Comparison of ENCODE assay signal across 8 cellular contexts in genomic region chr13:30388401-30389283, GRCh38. TPM values are rescaled to one million over a fixed set of nuclear protein-coding genes. Genes with fewer than 3 reads are reported as not detected.
A peak's percentile ranks its signal among the peaks of the same experiment; 100 is the strongest.
DNase-seq lines count a peak whose midpoint lies in the region; ATAC-seq and TF ChIP-seq lines count a peak whose summit lies in the region.

No MANE protein-coding gene starts in this region.

- peak overlapping the region; percentile 20 for H3K27ac ChIP-seq in mesodermal cell (ENCODE audit: low read depth, low read length, severe bottlenecking)

- peaks cover 18% of the 10 kb centered on the region for H3K4me1 ChIP-seq in adipocyte (ENCODE audit: control insufficient read depth, insufficient read depth, low read length)
- H3K4me1 ChIP-seq in mesodermal cell (ENCODE audit: control insufficient read depth, insufficient read depth, low read length, poor library complexity, severe bottlenecking): peaks cover 17% of the 10 kb centered on the region

- H3K9me3 ChIP-seq in adipocyte (ENCODE audit: control insufficient read depth, low read length): no peaks in the 10 kb centered on the region
- H3K9me3 ChIP-seq in mesodermal cell (ENCODE audit: control insufficient read depth, low read length): no peaks in the 10 kb centered on the region

- TF ChIP-seq CTCF in AG09309 (IDR thresholded peaks at IDR 0.05; ENCODE audit: control insufficient read depth, insufficient read depth, low read depth, low read length, missing control alignments): no peak

- no peak overlapping the region for H3K4me3 ChIP-seq in AG09309 (ENCODE audit: control insufficient read depth, low read depth, low read length)
- H3K4me3 ChIP-seq in adipocyte (ENCODE audit: low read length): peak overlapping the region; percentile 59
- no peak overlapping the region for H3K4me3 ChIP-seq in mesodermal cell (ENCODE audit: extremely low read depth, insufficient read depth, low read length, poor library complexity, severe bottlenecking)

- peak overlapping the region; percentile 68 for H3K9ac ChIP-seq in adipocyte (ENCODE audit: low read length)

- peak; percentile 59 for DNase-seq in AG09309 (ENCODE audit: low read depth)
- peak; percentile 70 for DNase-seq in HCEC 1CT
- no peak for DNase-seq in adipocyte (ENCODE audit: low read depth)
- DNase-seq in NCI-H1417 treated with DMSO at 0.1 percent for 48 hours (lab: John Stamatoyannopoulos, UW): no peak
- DNase-seq in NCI-H526 (lab: John Stamatoyannopoulos, UW): no peak

- H3K27me3 ChIP-seq in adipocyte (replicated peaks; ENCODE audit: control insufficient read depth, insufficient read depth, low read length): no peaks in the 10 kb centered on the region

- 86 to 92% methylated on average over 10 to 12 of the region's 15 CpGs for WGBS in mesodermal cell (ENCODE audit: insufficient coverage in 2 of 2), 2 experiments

- H3K36me3 ChIP-seq in adipocyte (ENCODE audit: control insufficient read depth, insufficient read depth, low read length, severe bottlenecking): no peaks in the 10 kb centered on the region
- no peaks in the 10 kb centered on the region for H3K36me3 ChIP-seq in mesodermal cell (ENCODE audit: control insufficient read depth, insufficient read depth, low read length)

- no peak for ATAC-seq in GM18520 (IDR thresholded peaks at IDR 0.05; ENCODE audit: unreplicated experiment)
- no peak for ATAC-seq in HG03108 (IDR thresholded peaks at IDR 0.05; ENCODE audit: unreplicated experiment)

RNA-seq across cellular contexts. Expression of gene UBE2L5, which starts 33.7 kb away (rescaled TPM):
- polyA plus RNA-seq in mesodermal cell (2013, experiment 1 of 2): not detected
- polyA plus RNA-seq in mesodermal cell (2013, experiment 2 of 2): not detected

Comparison
In these comparisons a context has a peak if more than half of its experiments do, and no peak if none do; other contexts are left out.
1. DNase-seq: peak in AG09309 (single experiment) and HCEC 1CT (single experiment); none in adipocyte (single experiment), NCI-H1417 treated with DMSO at 0.1 percent for 48 hours (single experiment) and NCI-H526 (0 of 2).